Comparison of ENCODE assay signal across 8 cellular contexts in genomic region chr1:244651956-244652698, GRCh38. TPM values are rescaled to one million over a fixed set of nuclear protein-coding genes. Genes with fewer than 3 reads are reported as not detected.
DNase-seq lines count a peak whose midpoint lies in the region; ATAC-seq and TF ChIP-seq lines count a peak whose summit lies in the region.

No MANE protein-coding gene starts in this region.

- H3K4me3 ChIP-seq in AG10803 (ENCODE audit: low read length): peak overlapping the region; percentile 60
- peak overlapping the region; percentile 43 for H3K4me3 ChIP-seq in LNCaP clone FGC (ENCODE audit: low read depth, low read length)
- peak overlapping the region; percentile 67 to 99 (median 90) for H3K4me3 ChIP-seq in dorsolateral prefrontal cortex

- DNase-seq in AG10803 (ENCODE audit: low read depth) (peak; percentile 4), LNCaP clone FGC (ENCODE audit: low read depth) (no peak), dorsolateral prefrontal cortex (no peak), Ammon's horn (ENCODE audit: low spot score) (no peak), KBM-7 (no peak), NCI-H82 treated with DMSO at 0.1 percent for 48 hours (lab: John Stamatoyannopoulos, UW; ENCODE audit: unreplicated experiment) (no peak)
- DNase-seq in natural killer cell treated with Interleukin-12 subunit alpha and Interleukin-12 subunit beta and Interleukin-15 and Interleukin-18, amount 100 ng/mL, for 72 hours (ENCODE audit: low spot score): no peak

- H3K27ac Mint-ChIP-seq in natural killer cell treated with Interleukin-12 subunit alpha and Interleukin-12 subunit beta and Interleukin-15 and Interleukin-18, amount 100 ng/mL, for 72 hours: peak overlapping the region; percentile 66 to 88

- H3K27ac ChIP-seq in dorsolateral prefrontal cortex: peak overlapping the region; percentile 10 to 97 (median 92)

- H3K4me3 Mint-ChIP-seq in natural killer cell treated with Interleukin-12 subunit alpha and Interleukin-12 subunit beta and Interleukin-15 and Interleukin-18, amount 100 ng/mL, for 72 hours: peak overlapping the region; percentile 85

- H3K9me3 Mint-ChIP-seq in natural killer cell treated with Interleukin-12 subunit alpha and Interleukin-12 subunit beta and Interleukin-15 and Interleukin-18, amount 100 ng/mL, for 72 hours: no peaks in the 10 kb centered on the region

- H3K27me3 ChIP-seq in dorsolateral prefrontal cortex: no peaks in the 10 kb centered on the region

- peaks cover 14 to 15% of the 10 kb centered on the region in 2 donors for H3K4me1 Mint-ChIP-seq in natural killer cell treated with Interleukin-12 subunit alpha and Interleukin-12 subunit beta and Interleukin-15 and Interleukin-18, amount 100 ng/mL, for 72 hours (ENCODE audit: low read depth in 2 of 2)

- intact Hi-C loops in dorsolateral prefrontal cortex (cut with DNase I): loop anchor here (2.0 to 10.0 kb wide), 9 partner anchors 45 to 393 kb away; partner anchors contain the start of genes HNRNPU (in 2 of the 2), ADSS2 (in 1 of the 2) and COX20 (in 1 of the 2)

- no peak for TF ChIP-seq CTCF in AG10803 (conservative IDR thresholded peaks at IDR 0.05; ENCODE audit: low read length)
- no peak for TF ChIP-seq CTCF in LNCaP clone FGC (IDR thresholded peaks at IDR 0.05; ENCODE audit: control insufficient read depth, extremely low read depth, insufficient read depth)
- no peak for TF ChIP-seq CTCF in dorsolateral prefrontal cortex (IDR thresholded peaks at IDR 0.05 in 54 of 56, conservative IDR thresholded peaks at IDR 0.05 in 2 of 56; ENCODE audit: low read depth in 1 of 56, partially characterized antibody in 56 of 56)

- in situ Hi-C loops in KBM-7 (cut with MboI; ENCODE audit: low pct_unique_long_range_greater_than_20kb, low sequenced_read_pairs): no loop called here

- no peak for ATAC-seq in natural killer cell treated with Interleukin-12 subunit alpha and Interleukin-12 subunit beta and Interleukin-15 and Interleukin-18, amount 100 ng/mL, for 72 hours
- ATAC-seq in GM19463 (IDR thresholded peaks at IDR 0.05; ENCODE audit: unreplicated experiment): no peak

- peaks cover 2% of the 10 kb centered on the region for H3K36me3 Mint-ChIP-seq in natural killer cell treated with Interleukin-12 subunit alpha and Interleukin-12 subunit beta and Interleukin-15 and Interleukin-18, amount 100 ng/mL, for 72 hours

- no peaks in the 10 kb centered on the region for H3K27me3 Mint-ChIP-seq in natural killer cell treated with Interleukin-12 subunit alpha and Interleukin-12 subunit beta and Interleukin-15 and Interleukin-18, amount 100 ng/mL, for 72 hours

RNA-seq across cellular contexts. Expression of gene DESI2, which starts 0.8 kb away (rescaled TPM):
- total RNA-seq in dorsolateral prefrontal cortex: 10 to 100 TPM in 107 of 120 experiments, 1 to 10 TPM in 13; 8.3 to 17.4 (median 11.9) TPM
- total RNA-seq in natural killer cell treated with Interleukin-12 subunit alpha and Interleukin-12 subunit beta and Interleukin-15 and Interleukin-18, amount 100 ng/mL, for 72 hours: 10 to 100 TPM; 26.9 to 31.7 TPM
